In the genomic region with DNA sequence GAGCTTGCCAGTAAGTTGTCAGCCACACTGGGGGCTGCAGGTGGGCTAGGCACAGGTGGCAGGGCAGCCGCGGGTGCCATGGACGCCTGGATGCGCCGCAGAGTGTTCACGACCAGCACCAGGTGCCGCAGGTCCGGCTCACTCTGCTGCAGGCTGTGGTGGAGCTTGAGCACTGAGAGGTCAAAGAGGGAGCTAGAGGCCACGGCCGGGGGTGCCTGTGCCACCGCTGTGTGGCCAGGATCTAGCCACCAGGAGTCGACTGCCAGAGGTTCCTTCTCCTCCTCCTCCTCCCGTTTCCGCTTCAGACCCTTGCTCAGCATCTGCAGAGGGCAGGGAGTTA, we compare ENCODE assay signal across 1 cellular context.
TF ChIP-seq lines count a peak whose summit lies in the region.

No MANE protein-coding gene starts in this region.

TF ChIP-seq in H1, 55 proteins besides CTCF, POLR2A, EP300 and RAD21:
- no peak for TF ChIP-seq CHD1 (IDR thresholded peaks at IDR 0.05; ENCODE audit: low read depth, low read length)
- TF ChIP-seq MAFK (IDR thresholded peaks at IDR 0.05; ENCODE audit: low read depth, low read length), result no peak
- no peak for TF ChIP-seq SIRT6 (IDR thresholded peaks at IDR 0.05; ENCODE audit: low read length)
- TF ChIP-seq SUZ12 (IDR thresholded peaks at IDR 0.05; ENCODE audit: low read length), result no peak
- TF ChIP-seq HDAC6 (IDR thresholded peaks at IDR 0.05; ENCODE audit: low read depth, low read length), result no peak
- TF ChIP-seq, protein P1, sequence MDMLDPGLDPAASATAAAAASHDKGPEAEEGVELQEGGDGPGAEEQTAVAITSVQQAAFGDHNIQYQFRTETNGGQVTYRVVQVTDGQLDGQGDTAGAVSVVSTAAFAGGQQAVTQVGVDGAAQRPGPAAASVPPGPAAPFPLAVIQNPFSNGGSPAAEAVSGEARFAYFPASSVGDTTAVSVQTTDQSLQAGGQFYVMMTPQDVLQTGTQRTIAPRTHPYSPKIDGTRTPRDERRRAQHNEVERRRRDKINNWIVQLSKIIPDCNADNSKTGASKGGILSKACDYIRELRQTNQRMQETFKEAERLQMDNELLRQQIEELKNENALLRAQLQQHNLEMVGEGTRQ (IDR thresholded peaks at IDR 0.05; ENCODE audit: low read length), result no peak
- TF ChIP-seq RFX5 (IDR thresholded peaks at IDR 0.05; ENCODE audit: borderline replicate concordance, low read depth, low read length), result no peak
- TF ChIP-seq CBX5 (IDR thresholded peaks at IDR 0.05; ENCODE audit: low read depth, low read length), result no peak
- no peak for TF ChIP-seq RXRA (IDR thresholded peaks at IDR 0.05; ENCODE audit: insufficient read depth, low read depth, low read length)
- no peak for TF ChIP-seq CREB1 (IDR thresholded peaks at IDR 0.05)
- no peak for TF ChIP-seq TAF1 (IDR thresholded peaks at IDR 0.05; ENCODE audit: low read depth, low read length)
- no peak for TF ChIP-seq SRF (IDR thresholded peaks at IDR 0.05; ENCODE audit: low read depth, low read length)
- TF ChIP-seq CEBPB (IDR thresholded peaks at IDR 0.05; ENCODE audit: low read depth, low read length), result no peak
- no peak for TF ChIP-seq NRF1 (IDR thresholded peaks at IDR 0.05; ENCODE audit: low read depth, low read length)
- TF ChIP-seq YY1 (IDR thresholded peaks at IDR 0.05; ENCODE audit: low read depth, low read length), result no peak
- TF ChIP-seq JUN (IDR thresholded peaks at IDR 0.05; ENCODE audit: low read depth, low read length), result no peak
- TF ChIP-seq RNF2 (IDR thresholded peaks at IDR 0.05; ENCODE audit: borderline replicate concordance, low read depth, low read length, missing control alignments, poor library complexity, severe bottlenecking), result no peak
- TF ChIP-seq, protein P2, sequence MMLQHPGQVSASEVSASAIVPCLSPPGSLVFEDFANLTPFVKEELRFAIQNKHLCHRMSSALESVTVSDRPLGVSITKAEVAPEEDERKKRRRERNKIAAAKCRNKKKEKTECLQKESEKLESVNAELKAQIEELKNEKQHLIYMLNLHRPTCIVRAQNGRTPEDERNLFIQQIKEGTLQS (IDR thresholded peaks at IDR 0.05; ENCODE audit: insufficient read depth, low read depth, low read length), result no peak
